In the genomic region with DNA sequence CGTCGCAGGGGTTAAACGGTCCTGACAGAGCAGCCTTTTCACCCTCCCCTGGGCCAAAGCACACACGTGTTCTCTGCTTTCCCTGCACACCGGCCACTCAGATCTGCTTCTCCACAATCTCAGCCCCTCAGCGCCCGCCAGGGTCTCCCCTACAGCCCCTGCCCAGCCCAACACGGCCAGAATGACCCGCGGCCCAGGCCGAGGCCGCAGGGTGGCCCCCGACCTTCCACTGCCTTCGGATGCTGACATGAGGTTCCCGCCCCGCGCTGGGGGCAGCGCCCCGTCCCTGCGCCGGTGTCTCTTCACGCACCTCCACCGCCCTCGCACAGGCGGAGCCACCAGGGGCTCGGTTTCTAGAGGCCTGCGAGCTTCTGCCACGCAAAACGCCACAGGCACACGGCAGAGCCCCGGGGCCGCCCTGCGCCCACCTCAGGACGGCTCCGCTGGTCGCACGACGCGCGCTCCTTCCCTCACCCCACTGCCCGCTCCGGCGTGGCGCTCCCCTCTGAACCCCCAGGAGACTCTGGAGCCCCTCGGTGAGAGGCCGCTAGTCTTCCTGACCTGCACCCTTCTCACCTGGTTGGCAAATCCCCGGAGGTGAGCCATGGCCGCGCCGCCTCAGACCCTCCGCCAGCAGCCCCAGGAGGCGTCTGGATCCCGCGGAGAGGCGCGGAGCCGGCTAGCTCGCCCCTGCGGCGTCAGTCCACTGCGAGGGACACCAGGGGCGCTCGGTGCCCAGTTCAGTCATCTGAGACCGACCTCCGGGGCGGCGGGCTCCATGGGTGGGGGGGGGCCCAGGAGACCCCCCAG, we compare ENCODE assay signal across 8 cellular contexts. TPM values are rescaled to one million over a fixed set of nuclear protein-coding genes. Genes with fewer than 3 reads are reported as not detected.
DNase-seq lines count a peak whose midpoint lies in the region; ATAC-seq and TF ChIP-seq lines count a peak whose summit lies in the region.

No MANE protein-coding gene starts in this region.

- no peak for ATAC-seq in Right ventricle myocardium inferior
- peak; percentile 27 for ATAC-seq in HG02852 (IDR thresholded peaks at IDR 0.05; ENCODE audit: unreplicated experiment)
- peak; percentile 6 for ATAC-seq in sciatic nerve

- no peaks in the 10 kb centered on the region for H3K9me3 Mint-ChIP-seq in activated naive CD8-positive, alpha-beta T cell (ENCODE audit: low read depth)

- intact Hi-C loops in Right ventricle myocardium inferior (cut with DNase I) = loop anchor here (2.0 to 5.0 kb wide), 4 partner anchors 51 to 190 kb away; partner anchors contain the start of genes BOK, FARP2, HDLBP and SEPTIN2
- intact Hi-C loops in cardiac septum (cut with DNase I) = loop anchor here (5.0 to 10.0 kb wide), 4 partner anchors 50 to 153 kb away; partner anchors contain the start of genes ATG4B, BOK, FARP2 and THAP4
- intact Hi-C loops in left ventricle myocardium inferior (cut with micrococcal nuclease) = no loop called here
- intact Hi-C loops in sciatic nerve (cut with DNase I) = no loop called here

- DNase-seq in Right ventricle myocardium inferior (ENCODE audit: missing footprints) (peak; percentile 78), cardiac septum (ENCODE audit: low spot score) (no peak), OCI-M1 (lab: John Stamatoyannopoulos, UW) (peak; percentile 71), left ventricle myocardium inferior (peak; percentile 31), sciatic nerve (ENCODE audit: low spot score) (no peak), hippocampal formation (lab: John Stamatoyannopoulos, UW) (no peak)

- peaks cover 45% of the 10 kb centered on the region for H3K4me1 ChIP-seq in left ventricle myocardium inferior

- H3K27me3 ChIP-seq in left ventricle myocardium inferior (ENCODE audit: low read depth) = no peaks in the 10 kb centered on the region

- peak overlapping the region; percentile 96 for H3K4me3 ChIP-seq in left ventricle myocardium inferior

- H3K27me3 Mint-ChIP-seq in activated naive CD8-positive, alpha-beta T cell = no peaks in the 10 kb centered on the region

- peak overlapping the region; percentile 87 for H3K4me3 Mint-ChIP-seq in activated naive CD8-positive, alpha-beta T cell

- H3K27ac Mint-ChIP-seq in activated naive CD8-positive, alpha-beta T cell = peak overlapping the region; percentile 58

- TF ChIP-seq CTCF in left ventricle myocardium inferior (IDR thresholded peaks at IDR 0.05; ENCODE audit: borderline replicate concordance) = peak; percentile 40

- H3K36me3 Mint-ChIP-seq in activated naive CD8-positive, alpha-beta T cell = no peaks in the 10 kb centered on the region

- H3K27ac ChIP-seq in left ventricle myocardium inferior (replicated peaks) = peak overlapping the region; percentile 93

- no peaks in the 10 kb centered on the region for H3K36me3 ChIP-seq in left ventricle myocardium inferior

- no peaks in the 10 kb centered on the region for H3K9me3 ChIP-seq in left ventricle myocardium inferior (replicated peaks)

- peaks cover 18% of the 10 kb centered on the region for H3K4me1 Mint-ChIP-seq in activated naive CD8-positive, alpha-beta T cell (ENCODE audit: low read depth)

RNA-seq across cellular contexts. Expression of gene STK25, which starts 0.7 kb away (rescaled TPM):
- total RNA-seq in Right ventricle myocardium inferior = 97.4 TPM
- total RNA-seq in cardiac septum = 95.9 TPM
- total RNA-seq in left ventricle myocardium inferior = 89.1 TPM
- total RNA-seq in sciatic nerve = 125 TPM

RNA-seq across cellular contexts. Expression of gene BOK, which starts 50.9 kb away (rescaled TPM):
- total RNA-seq in Right ventricle myocardium inferior (4.5 TPM), cardiac septum (4.5 TPM), left ventricle myocardium inferior (2.4 TPM), sciatic nerve (31.1 TPM)

Comparison
In these comparisons a context has a peak if more than half of its experiments do, and no peak if none do; other contexts are left out.
1. DNase-seq: peak in Right ventricle myocardium inferior (single experiment), OCI-M1 (single experiment) and left ventricle myocardium inferior (single experiment); none in cardiac septum (single experiment), sciatic nerve (single experiment) and hippocampal formation (0 of 2).
2. intact Hi-C loops: an anchor here in Right ventricle myocardium inferior (2.0 to 5.0 kb wide) and cardiac septum (5.0 to 10.0 kb wide); none called in left ventricle myocardium inferior and sciatic nerve.